Comparison of ENCODE assay signal across 9 cellular contexts in genomic region chr1:11158720-11159321, GRCh38. TPM values are rescaled to one million over a fixed set of nuclear protein-coding genes. Genes with fewer than 3 reads are reported as not detected.
DNase-seq lines count a peak whose midpoint lies in the region; ATAC-seq and TF ChIP-seq lines count a peak whose summit lies in the region.
"Had no signal": no experiment of that assay in that cellular context is flagged by ENCODE, and none has a peak within 500 bp of the region (broad histone marks: within the 10 kb centered on the region; RNA-seq: fewer than 3 reads in every experiment).

No MANE protein-coding gene starts in this region.

- H3K27me3 ChIP-seq in CD4-positive, CD25-positive, alpha-beta regulatory T cell (ENCODE audit: control insufficient read depth, insufficient read depth, low read length), result no peaks in the 10 kb centered on the region
- no peaks in the 10 kb centered on the region for H3K27me3 ChIP-seq in OCI-LY1 (ENCODE audit: insufficient read depth, low read length)
- no peaks in the 10 kb centered on the region for H3K27me3 ChIP-seq in parathyroid adenoma (ENCODE audit: control insufficient read depth, insufficient read depth, low read length)
- H3K27me3 ChIP-seq in upper lobe of right lung, result no peaks in the 10 kb centered on the region

- no peak overlapping the region for H3K4me3 ChIP-seq in CD4-positive, CD25-positive, alpha-beta regulatory T cell (ENCODE audit: low read depth, low read length)
- H3K4me3 ChIP-seq in OCI-LY1 (ENCODE audit: low read depth, low read length, poor library complexity, severe bottlenecking), result no peak overlapping the region
- no peak overlapping the region for H3K4me3 ChIP-seq in parathyroid adenoma (ENCODE audit: low read depth, low read length)
- no peak overlapping the region for H3K4me3 ChIP-seq in upper lobe of right lung

- no peaks in the 10 kb centered on the region for H3K9me3 ChIP-seq in CD4-positive, CD25-positive, alpha-beta regulatory T cell (ENCODE audit: control insufficient read depth in 2 of 2, low read length in 2 of 2)
- H3K9me3 ChIP-seq in OCI-LY1 (ENCODE audit: low read length) (no peaks in the 10 kb centered on the region), parathyroid adenoma (ENCODE audit: control insufficient read depth, low read length) (no peaks in the 10 kb centered on the region), upper lobe of right lung (no peaks in the 10 kb centered on the region)

- H3K9me2 ChIP-seq in OCI-LY1 (ENCODE audit: low read depth, low read length), result no peaks in the 10 kb centered on the region

- no peaks in the 10 kb centered on the region for H3K27me3 Mint-ChIP-seq in CD4-positive, CD25-positive, alpha-beta regulatory T cell
- peaks cover 1% of the 10 kb centered on the region for H3K27me3 Mint-ChIP-seq in endothelial cell (ENCODE audit: unreplicated experiment)
- H3K27me3 Mint-ChIP-seq in naive thymus-derived CD8-positive, alpha-beta T cell, result no peaks in the 10 kb centered on the region

- H3K4me2 ChIP-seq in OCI-LY1 (ENCODE audit: low read length) (no peak overlapping the region), parathyroid adenoma (ENCODE audit: low read length) (no peak overlapping the region)

- intact Hi-C loops in upper lobe of right lung (cut with DNase I), result no loop called here

- no peaks in the 10 kb centered on the region for H3F3A ChIP-seq in OCI-LY1 (ENCODE audit: insufficient read depth, low read length)

- no peak overlapping the region for H3K4me3 Mint-ChIP-seq in CD4-positive, CD25-positive, alpha-beta regulatory T cell
- peak overlapping the region; percentile 14 for H3K4me3 Mint-ChIP-seq in endothelial cell (ENCODE audit: unreplicated experiment)
- no peak overlapping the region for H3K4me3 Mint-ChIP-seq in naive thymus-derived CD8-positive, alpha-beta T cell

- H2AFZ ChIP-seq in OCI-LY1 (ENCODE audit: low read length), result no peak overlapping the region
- H2AFZ ChIP-seq in parathyroid adenoma, result no peak overlapping the region

- H3K9ac ChIP-seq in OCI-LY1 (ENCODE audit: low read length), result no peak overlapping the region
- H3K9ac ChIP-seq in parathyroid adenoma, result no peak overlapping the region

- H3K9me3 Mint-ChIP-seq in CD4-positive, CD25-positive, alpha-beta regulatory T cell, result no peaks in the 10 kb centered on the region
- H3K9me3 Mint-ChIP-seq in endothelial cell (ENCODE audit: unreplicated experiment), result no peaks in the 10 kb centered on the region
- no peaks in the 10 kb centered on the region for H3K9me3 Mint-ChIP-seq in naive thymus-derived CD8-positive, alpha-beta T cell

- no peaks in the 10 kb centered on the region for H3K79me2 ChIP-seq in OCI-LY1 (ENCODE audit: insufficient read depth, low read length)
- no peaks in the 10 kb centered on the region for H3K79me2 ChIP-seq in parathyroid adenoma

- POLR2A ChIA-PET in naive thymus-derived CD8-positive, alpha-beta T cell (lab: Charles Lee), result no interaction called here

- no peaks in the 10 kb centered on the region for H3K4me1 ChIP-seq in CD4-positive, CD25-positive, alpha-beta regulatory T cell (ENCODE audit: control insufficient read depth, insufficient read depth, low read length, poor library complexity, severe bottlenecking)
- H3K4me1 ChIP-seq in OCI-LY1 (ENCODE audit: insufficient read depth, low read length, severe bottlenecking) (peaks cover 7% of the 10 kb centered on the region), parathyroid adenoma (peaks cover 19% of the 10 kb centered on the region), upper lobe of right lung (peaks cover 5% of the 10 kb centered on the region)

- peak overlapping the region in 2 of 3 donors; percentile 57 to 58 for H3K27ac Mint-ChIP-seq in CD4-positive, CD25-positive, alpha-beta regulatory T cell
- H3K27ac Mint-ChIP-seq in endothelial cell (ENCODE audit: unreplicated experiment), result peak overlapping the region; percentile 34
- H3K27ac Mint-ChIP-seq in naive thymus-derived CD8-positive, alpha-beta T cell, result peak overlapping the region in 2 of 10 donors; percentile 12 to 21

- H4K20me1 ChIP-seq in OCI-LY1 (ENCODE audit: insufficient read depth, low read length), result no peaks in the 10 kb centered on the region

- peaks cover 38% of the 10 kb centered on the region for H3K36me3 Mint-ChIP-seq in CD4-positive, CD25-positive, alpha-beta regulatory T cell
- peaks cover 31% of the 10 kb centered on the region for H3K36me3 Mint-ChIP-seq in endothelial cell (ENCODE audit: low read depth, unreplicated experiment)
- peaks cover 5 to 79% (median 22%) of the 10 kb centered on the region in 3 donors for H3K36me3 Mint-ChIP-seq in naive thymus-derived CD8-positive, alpha-beta T cell

- DNase-seq in CD4-positive, CD25-positive, alpha-beta regulatory T cell, result no peak
- DNase-seq in endothelial cell (ENCODE audit: low spot score) (no peak), NCI-H2107 (lab: John Stamatoyannopoulos, UW) (no peak), upper lobe of right lung (no peak), NK-92 (lab: John Stamatoyannopoulos, UW; ENCODE audit: unreplicated experiment) (no peak)
- DNase-seq in naive thymus-derived CD8-positive, alpha-beta T cell, result no peak
- DNase-seq: OCI-M1 had no signal

- no peak for ATAC-seq in CD4-positive, CD25-positive, alpha-beta regulatory T cell (ENCODE audit: low read depth in 2 of 2)
- no peak for ATAC-seq in upper lobe of right lung
- no peak for ATAC-seq in naive thymus-derived CD8-positive, alpha-beta T cell

- H3K36me3 ChIP-seq in CD4-positive, CD25-positive, alpha-beta regulatory T cell (ENCODE audit: control insufficient read depth, insufficient read depth, low read length), result peaks cover 30% of the 10 kb centered on the region
- H3K36me3 ChIP-seq in OCI-LY1 (ENCODE audit: insufficient read depth, low read length), result peaks cover 41% of the 10 kb centered on the region
- no peaks in the 10 kb centered on the region for H3K36me3 ChIP-seq in parathyroid adenoma (ENCODE audit: control insufficient read depth, insufficient read depth, low read length)
- H3K36me3 ChIP-seq in upper lobe of right lung, result peaks cover 22% of the 10 kb centered on the region

- no peak for TF ChIP-seq CTCF in OCI-LY1 (IDR thresholded peaks at IDR 0.05; ENCODE audit: low read length)
- TF ChIP-seq CTCF in endothelial cell (IDR thresholded peaks at IDR 0.05; ENCODE audit: unreplicated experiment), result no peak
- no peak for TF ChIP-seq CTCF in parathyroid adenoma (IDR thresholded peaks at IDR 0.05)
- no peak for TF ChIP-seq CTCF in upper lobe of right lung (IDR thresholded peaks at IDR 0.05)

- H3K4me1 Mint-ChIP-seq in CD4-positive, CD25-positive, alpha-beta regulatory T cell, result peaks cover 0 to 13% (median 6%) of the 10 kb centered on the region in 4 donors
- peaks cover 28% of the 10 kb centered on the region for H3K4me1 Mint-ChIP-seq in endothelial cell (ENCODE audit: unreplicated experiment)
- H3K4me1 Mint-ChIP-seq in naive thymus-derived CD8-positive, alpha-beta T cell, result peaks cover 0 to 5% (median 3%) of the 10 kb centered on the region in 4 donors

- H3K27ac ChIP-seq in CD4-positive, CD25-positive, alpha-beta regulatory T cell (ENCODE audit: insufficient read depth, low read length, poor library complexity, severe bottlenecking), result no peak overlapping the region
- H3K27ac ChIP-seq in OCI-LY1 (ENCODE audit: low read depth, low read length, poor library complexity, severe bottlenecking) (peak overlapping the region; percentile 0), parathyroid adenoma (peak overlapping the region; percentile 42), upper lobe of right lung (no peak overlapping the region)

RNA-seq across cellular contexts. Expression of gene ANGPTL7, which starts 30.3 kb away (rescaled TPM):
- total RNA-seq in CD4-positive, CD25-positive, alpha-beta regulatory T cell, result not detected
- not detected for polyA plus RNA-seq in CD4-positive, CD25-positive, alpha-beta regulatory T cell
- not detected for total RNA-seq in endothelial cell (ENCODE audit: unreplicated experiment)
- total RNA-seq in upper lobe of right lung, result 1.1 TPM
- not detected for total RNA-seq in naive thymus-derived CD8-positive, alpha-beta T cell
- polyA plus RNA-seq in naive thymus-derived CD8-positive, alpha-beta T cell, result not detected

RNA-seq across cellular contexts. Expression of gene EXOSC10, which starts 59.2 kb away (rescaled TPM):
- 81.7 TPM for total RNA-seq in CD4-positive, CD25-positive, alpha-beta regulatory T cell
- polyA plus RNA-seq in CD4-positive, CD25-positive, alpha-beta regulatory T cell, result 10 to 100 TPM; 37.0 to 47.5 (median 39.2) TPM
- total RNA-seq in endothelial cell (ENCODE audit: unreplicated experiment) (80.6 TPM), upper lobe of right lung (50.9 TPM)
- 10 to 100 TPM; 93.2 to 93.3 TPM for total RNA-seq in naive thymus-derived CD8-positive, alpha-beta T cell
- polyA plus RNA-seq in naive thymus-derived CD8-positive, alpha-beta T cell, result 10 to 100 TPM; 31.7 to 45.5 (median 35.6) TPM

Comparison
In these comparisons a context has a peak if more than half of its experiments do, and no peak if none do; other contexts are left out.
1. H3K27ac ChIP-seq: peak in OCI-LY1 (single experiment) and parathyroid adenoma (single experiment); none in CD4-positive, CD25-positive, alpha-beta regulatory T cell (single experiment) and upper lobe of right lung (single experiment).